In genomic region chr17:21321061-21321460, GRCh38 we compare ENCODE assay signal across 7 cellular contexts. TPM values are rescaled to one million over a fixed set of nuclear protein-coding genes. Genes with fewer than 3 reads are reported as not detected.
"Had no signal": no experiment of that assay in that cellular context is flagged by ENCODE, and none has a peak within 500 bp of the region (broad histone marks: within the 10 kb centered on the region; RNA-seq: fewer than 3 reads in every experiment).

No MANE protein-coding gene starts in this region.

RNA-seq across cellular contexts. Expression of gene KCNJ12, which starts 55.1 kb away (rescaled TPM):
- total RNA-seq: activated B cell treated with CpG ODN at 0.5 μM for 24 hours; activated CD4-positive, alpha-beta memory T cell treated with anti-CD3 and anti-CD28 coated beads for 36 hours; activated CD4-positive, alpha-beta T cell treated with anti-CD3 and anti-CD28 coated beads, Interleukin-2, amount 10 ng/mL, durations not matched to agents 24 days and 14 days; activated CD8-positive, alpha-beta memory T cell treated with anti-CD3 and anti-CD28 coated beads for 36 hours; activated CD8-positive, alpha-beta T cell treated with anti-CD3 and anti-CD28 coated beads for 36 hours; activated naive CD8-positive, alpha-beta T cell treated with anti-CD3 and anti-CD28 coated beads, Interleukin-2, amount 10 ng/mL, durations not matched to agents 7 days and 5 days; activated T-helper 2 cell treated with anti-CD3 and anti-CD28 coated beads, Interferon-gamma antibody, Interleukin-2, Interleukin-4, amounts not matched to agents 10 μg/mL and 5 μg/mL and 100 μg/mL, durations not matched to agents 14 hours and 24 hours and 36 hours had no signal
